17 cellular contexts compared by ENCODE assay signal in the genomic region with DNA sequence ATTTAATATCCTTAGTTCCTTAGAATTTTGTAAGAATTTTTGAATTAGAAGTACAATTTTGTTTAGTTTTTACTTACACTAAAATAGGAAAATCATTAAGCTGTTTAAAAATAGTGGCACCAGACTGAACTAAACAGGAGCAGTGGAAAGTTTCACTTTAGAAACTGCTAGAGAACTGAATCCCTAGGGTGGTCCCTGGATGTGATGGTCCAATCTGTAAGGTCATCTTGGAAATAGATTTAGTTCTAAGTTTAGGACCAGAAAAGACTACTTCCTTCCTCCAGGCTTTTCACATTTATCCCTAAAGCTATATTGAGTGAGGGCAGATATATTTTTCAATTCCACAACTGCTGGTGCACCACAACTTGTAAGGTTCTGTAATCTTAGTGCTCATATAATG.
"Had no signal": no experiment of that assay in that cellular context is flagged by ENCODE, and none has a peak within 500 bp of the region (broad histone marks: within the 10 kb centered on the region; RNA-seq: fewer than 3 reads in every experiment).

No MANE protein-coding gene starts in this region.

- H3K27ac Mint-ChIP-seq: activated CD4-positive, alpha-beta T cell treated with anti-CD3 and anti-CD28 coated beads, Interleukin-2, amount 10 ng/mL, durations not matched to agents 7 days and 5 days; nephron progenitor cell; T-helper 1 cell treated with Interleukin-12 subunit alpha and Interleukin-12 subunit beta and Interleukin-4 antibody, amounts not matched to agents 30 μg/mL and 1 μg/mL, for 36 hours; type B pancreatic cell had no signal

- H3K27ac ChIP-seq: adrenal gland, body of pancreas had no signal

- DNase-seq: activated CD4-positive, alpha-beta T cell treated with anti-CD3 and anti-CD28 coated beads, Interleukin-2, amount 10 ng/mL, durations not matched to agents 7 days and 5 days; activated CD4-positive, CD25-positive, alpha-beta regulatory T cell; activated CD8-positive, alpha-beta memory T cell treated with anti-CD3 and anti-CD28 coated beads for 24 hours; activated naive CD4-positive, alpha-beta T cell treated with anti-CD3 and anti-CD28 coated beads, Interleukin-2, amount 50 U/mL, for 16 hours; activated T-cell treated with anti-CD3 and anti-CD28 coated beads for 4 hours; adrenal gland; body of pancreas; cerebellar nuclear complex; foreskin fibroblast; head of caudate nucleus; nephron progenitor cell; stimulated activated CD4-positive, alpha-beta T cell treated with anti-CD3 and anti-CD28 coated beads, Interleukin-4, amount 100 ng/mL, for 4 hours; stomach had no signal

- H3K36me3 Mint-ChIP-seq: type B pancreatic cell had no signal

- H3K9me3 Mint-ChIP-seq: activated CD4-positive, alpha-beta T cell treated with anti-CD3 and anti-CD28 coated beads, Interleukin-2, amount 10 ng/mL, durations not matched to agents 7 days and 5 days; nephron progenitor cell had no signal

- H3K36me3 ChIP-seq: adrenal gland, stomach had no signal

- H3K4me3 ChIP-seq: adrenal gland, body of pancreas, stomach had no signal

- H3K27me3 Mint-ChIP-seq: activated CD4-positive, alpha-beta T cell treated with anti-CD3 and anti-CD28 coated beads, Interleukin-2, amount 10 ng/mL, durations not matched to agents 7 days and 5 days; type B pancreatic cell had no signal

- ATAC-seq: body of pancreas, esophagus mucosa, SK-N-SH treated with all-trans-retinoic acid at 6 μM for 48 hours had no signal

- H3K4me3 Mint-ChIP-seq: activated CD4-positive, alpha-beta T cell treated with anti-CD3 and anti-CD28 coated beads, Interleukin-2, amount 10 ng/mL, durations not matched to agents 7 days and 5 days; nephron progenitor cell; T-helper 1 cell treated with Interleukin-12 subunit alpha and Interleukin-12 subunit beta and Interleukin-4 antibody, amounts not matched to agents 30 μg/mL and 1 μg/mL, for 36 hours; type B pancreatic cell had no signal

- H3K9me3 ChIP-seq: adrenal gland, body of pancreas, stomach had no signal

- H3K27me3 ChIP-seq: adrenal gland, body of pancreas, stomach had no signal
